13 cellular contexts compared by ENCODE assay signal in genomic region chr6:73728548-73729205, GRCh38. TPM values are rescaled to one million over a fixed set of nuclear protein-coding genes. Genes with fewer than 3 reads are reported as not detected.
DNase-seq lines count a peak whose midpoint lies in the region; ATAC-seq, FAIRE-seq and TF ChIP-seq lines count a peak whose summit lies in the region.
"Had no signal": no experiment of that assay in that cellular context is flagged by ENCODE, and none has a peak within 500 bp of the region (broad histone marks: within the 10 kb centered on the region; RNA-seq: fewer than 3 reads in every experiment).

No MANE protein-coding gene starts in this region.

- H2AFZ ChIP-seq in endothelial cell of umbilical vein (ENCODE audit: low read depth, low read length) = no peak overlapping the region

- dilution Hi-C loops in endothelial cell of umbilical vein (cut with MboI; ENCODE audit: extremely low pct_ligation_motif_present, low sequenced_read_pairs) = no loop called here

- no peaks in the 10 kb centered on the region for H3K79me2 ChIP-seq in endothelial cell of umbilical vein (ENCODE audit: control insufficient read depth, insufficient read depth, low read length)

- H3K4me2 ChIP-seq in endothelial cell of umbilical vein (ENCODE audit: insufficient read depth, low read length) = no peak overlapping the region
- H3K4me2 ChIP-seq: KMS-11, SK-N-SH had no signal

- ATAC-seq in GM18868 (IDR thresholded peaks at IDR 0.05; ENCODE audit: unreplicated experiment) = peak; percentile 83
- ATAC-seq in GM21717 (IDR thresholded peaks at IDR 0.05; ENCODE audit: unreplicated experiment) = peak; percentile 67
- ATAC-seq in HG03565 (IDR thresholded peaks at IDR 0.05; ENCODE audit: unreplicated experiment) = peak; percentile 69
- no peak for ATAC-seq in Right ventricle myocardium superior (ENCODE audit: poor library complexity)

- H3K27me3 ChIP-seq in endothelial cell of umbilical vein (ENCODE audit: control insufficient read depth in 2 of 2, insufficient read depth in 2 of 2, low read length in 2 of 2) = no peaks in the 10 kb centered on the region
- H3K27me3 ChIP-seq: right atrium auricular region had no signal

- POLR2A ChIA-PET in endothelial cell of umbilical vein (lab: Charles Lee) = no interaction called here

- peaks cover 6% of the 10 kb centered on the region for H3K4me1 ChIP-seq in endothelial cell of umbilical vein (ENCODE audit: control insufficient read depth, extremely low read depth, insufficient read depth, low read length)

- H3K4me3 ChIP-seq in endothelial cell of umbilical vein (replicated peaks in 1 of 3; ENCODE audit: insufficient read depth in 1 of 3, low read depth in 1 of 3, low read length in 3 of 3) = no peak overlapping the region
- H3K4me3 ChIP-seq: right atrium auricular region had no signal

- intact Hi-C loops in endothelial cell of umbilical vein (cut with micrococcal nuclease) = no loop called here
- intact Hi-C loops in Right ventricle myocardium superior (cut with DNase I) = no loop called here

- H3K27ac ChIP-seq in endothelial cell of umbilical vein (ENCODE audit: insufficient read depth, low read depth, low read length) = no peak overlapping the region
- H3K27ac ChIP-seq: KMS-11, right atrium auricular region had no signal

- TF ChIP-seq POLR2A in endothelial cell of umbilical vein (IDR thresholded peaks at IDR 0.05; ENCODE audit: low read depth, low read length) = no peak

- BruUV-seq in endothelial cell of umbilical vein (replicated peaks; lab: Mats Ljungman, UMichigan) = no TSS peak

- peaks cover 8 to 11% of the 10 kb centered on the region in 2 experiments for H3K36me3 ChIP-seq in endothelial cell of umbilical vein (ENCODE audit: control insufficient read depth in 2 of 2, extremely low read depth in 1 of 2, insufficient read depth in 2 of 2, low read length in 2 of 2)

- DNase-seq in endothelial cell of umbilical vein (ENCODE audit: low read depth, low spot score) (no peak), NCI-H524 (lab: John Stamatoyannopoulos, UW) (no peak), HCEC 1CT (no peak), Right ventricle myocardium superior (no peak), NCI-H187 treated with DMSO at 0.1 percent for 48 hours (lab: John Stamatoyannopoulos, UW) (no peak)
- DNase-seq: cerebellar nuclear complex, immature natural killer cell, SK-N-SH had no signal

- H3K9me1 ChIP-seq in endothelial cell of umbilical vein (replicated peaks; ENCODE audit: control insufficient read depth, extremely low read depth, insufficient read depth, low read length) = no peaks in the 10 kb centered on the region

- no peaks in the 10 kb centered on the region for H4K20me1 ChIP-seq in endothelial cell of umbilical vein (replicated peaks; ENCODE audit: control insufficient read depth, extremely low read depth, insufficient read depth, low read length)

- FAIRE-seq in endothelial cell of umbilical vein (lab: Jason Lieb, UNC) = peak; percentile 15

- TF ChIP-seq CTCF in endothelial cell of umbilical vein (IDR thresholded peaks at IDR 0.05; ENCODE audit: extremely low read depth in 1 of 2, insufficient read depth in 1 of 2, low read depth in 1 of 2, low read length in 2 of 2) = no peak

- H3K9ac ChIP-seq in endothelial cell of umbilical vein (replicated peaks; ENCODE audit: extremely low read depth, insufficient read depth, low read length) = no peak overlapping the region
- H3K9ac ChIP-seq: KMS-11, SK-N-SH had no signal

- H3K9me3 ChIP-seq in endothelial cell of umbilical vein (replicated peaks; ENCODE audit: control insufficient read depth, insufficient read depth, low read length) = no peaks in the 10 kb centered on the region
- H3K9me3 ChIP-seq: right atrium auricular region, SK-N-SH had no signal

- CTCF ChIA-PET in endothelial cell of umbilical vein (lab: Charles Lee) = interaction anchor here (13.0 kb wide), 1 partner anchor 52 kb away, joined by 343 read pairs; no protein-coding TSS in a partner anchor

TF ChIP-seq in endothelial cell of umbilical vein, 7 proteins besides CTCF, POLR2A, EP300 and RAD21:
- TF ChIP-seq POLR2AphosphoS5 (IDR thresholded peaks at IDR 0.05; ENCODE audit: insufficient read depth, low read depth, low read length) = no peak
- TF ChIP-seq JUN (IDR thresholded peaks at IDR 0.05; ENCODE audit: borderline replicate concordance, insufficient read depth, insufficient read length, low read depth) = no peak
- TF ChIP-seq MAX (IDR thresholded peaks at IDR 0.05; ENCODE audit: insufficient read depth, insufficient read length) = no peak
- no peak for TF ChIP-seq FOS (IDR thresholded peaks at IDR 0.05; ENCODE audit: borderline replicate concordance, insufficient read depth, low read length)
- TF ChIP-seq EZH2 (IDR thresholded peaks at IDR 0.05; ENCODE audit: borderline replicate concordance, low read depth, low read length, severe bottlenecking) = no peak
- TF ChIP-seq GATA2 (IDR thresholded peaks at IDR 0.05; ENCODE audit: insufficient read depth, insufficient read length, low read depth, low read length) = no peak
- no peak for TF ChIP-seq MYC (IDR thresholded peaks at IDR 0.05; ENCODE audit: low read depth, low read length)

RNA-seq across cellular contexts. Expression of gene CD109, which starts 32.7 kb away (rescaled TPM):
- 86.2 and 107 TPM in 2 replicates for total RNA-seq in endothelial cell of umbilical vein
- polyA plus RNA-seq in endothelial cell of umbilical vein = 26.3 and 33.9 TPM in 2 replicates
- polyA plus RNA-seq in endothelial cell of umbilical vein (2011; cell fraction: cytosol; rRNA removed) = 19.5 and 21.2 TPM in 2 replicates
- 27.6 and 38.5 TPM in 2 replicates for polyA plus RNA-seq in endothelial cell of umbilical vein (2011; cell fraction: nucleus; rRNA removed)
- 46.3 and 67.0 TPM in 2 replicates for polyA plus RNA-seq in endothelial cell of umbilical vein (2012)
- polyA minus RNA-seq in endothelial cell of umbilical vein = 63.8 and 67.5 TPM in 2 replicates
- polyA minus RNA-seq in endothelial cell of umbilical vein (2011; cell fraction: cytosol; rRNA and poly(A)+ RNA removed) = 13.1 TPM
- polyA minus RNA-seq in endothelial cell of umbilical vein (2011; cell fraction: nucleus; rRNA and poly(A)+ RNA removed) = 53.7 and 74.6 TPM in 2 replicates
- 6.7 TPM for total RNA-seq in Right ventricle myocardium superior

Comparison
In these comparisons a context has a peak if more than half of its experiments do, and no peak if none do; other contexts are left out.
1. RNA of gene CD109, which starts 32.7 kb away (total RNA-seq): 86.2 to 107 TPM in endothelial cell of umbilical vein; 6.7 TPM in Right ventricle myocardium superior (single experiment); every median in the first group is over 10 times any median in the second.